ENCODE assay signal across 10 cellular contexts in genomic region chrX:74449322-74449936, GRCh38. TPM values are rescaled to one million over a fixed set of nuclear protein-coding genes. Genes with fewer than 3 reads are reported as not detected.
DNase-seq lines count a peak whose midpoint lies in the region; ATAC-seq and TF ChIP-seq lines count a peak whose summit lies in the region.
"Had no signal": no experiment of that assay in that cellular context is flagged by ENCODE, and none has a peak within 500 bp of the region (broad histone marks: within the 10 kb centered on the region; RNA-seq: fewer than 3 reads in every experiment).

No MANE protein-coding gene starts in this region.

- TF ChIP-seq EP300 in SK-N-SH (IDR thresholded peaks at IDR 0.05; ENCODE audit: borderline replicate concordance in 1 of 2, low read depth in 1 of 2, low read length in 1 of 2) = no peak

- H3K4me2 ChIP-seq in SK-N-SH (no peak overlapping the region), PC-3 (ENCODE audit: low read length) (peak overlapping the region; percentile 72)

- no TSS peak for BruUV-seq in PC-3 (replicated peaks; lab: Mats Ljungman, UMichigan)

- H3K36me3 ChIP-seq in SK-N-SH (replicated peaks in 1 of 2; ENCODE audit: control insufficient read depth in 1 of 2, insufficient read depth in 2 of 2, low read length in 1 of 2) (no peaks in the 10 kb centered on the region), PC-3 (ENCODE audit: low read depth, low read length) (no peaks in the 10 kb centered on the region)
- H3K36me3 ChIP-seq: thoracic aorta had no signal

- peaks cover 10% of the 10 kb centered on the region for H3F3A ChIP-seq in SK-N-SH (replicated peaks; ENCODE audit: insufficient read depth)
- H3F3A ChIP-seq in PC-3 (ENCODE audit: low read length, unreplicated experiment) = peaks cover 7% of the 10 kb centered on the region

- H4K20me1 ChIP-seq in SK-N-SH (ENCODE audit: insufficient read depth) (no peaks in the 10 kb centered on the region), PC-3 (ENCODE audit: low read length) (no peaks in the 10 kb centered on the region)

- no peak overlapping the region for H3K4me3 ChIP-seq in SK-N-SH (ENCODE audit: low read depth in 2 of 2, low read length in 1 of 2)
- H3K4me3 ChIP-seq in PC-3 (ENCODE audit: low read length) = no peak overlapping the region; the same call in 1 of the 2 replicates
- no peak overlapping the region for H3K4me3 ChIP-seq in astrocyte of the spinal cord (ENCODE audit: low read depth, low read length)
- H3K4me3 ChIP-seq: lung, thoracic aorta had no signal

- no peak overlapping the region for H3K9ac ChIP-seq in SK-N-SH
- peak overlapping the region; percentile 38; the same call in 1 of the 2 replicates for H3K9ac ChIP-seq in PC-3 (ENCODE audit: low read length)

- CTCF ChIA-PET in SK-N-SH (lab: Yijun Ruan, JAX) = interaction anchor here (0.9 kb wide), 1 partner anchor 67 kb away, joined by 3 read pairs; no protein-coding TSS in a partner anchor
- CTCF ChIA-PET in PC-3 (lab: Charles Lee) = no interaction called here

- ATAC-seq in SK-N-SH treated with all-trans-retinoic acid at 6 μM for 48 hours (no peak), PC-3 (peak; percentile 54), HG02623 (IDR thresholded peaks at IDR 0.05; ENCODE audit: unreplicated experiment) (no peak)

- H3K4me1 ChIP-seq in SK-N-SH (ENCODE audit: control insufficient read depth in 1 of 2, insufficient read depth in 2 of 2, low read depth in 1 of 2, low read length in 1 of 2) (peaks cover 5% of the 10 kb centered on the region in 2 experiments; a peak in 2 of 4 replicates), PC-3 (ENCODE audit: insufficient read depth, low read length) (peaks cover 51% of the 10 kb centered on the region)

- H3K27ac ChIP-seq in SK-N-SH (ENCODE audit: low read depth in 2 of 2, low read length in 1 of 2) (no peak overlapping the region), PC-3 (ENCODE audit: low read length) (peak overlapping the region; percentile 97)
- H3K27ac ChIP-seq: thoracic aorta had no signal

- POLR2A ChIA-PET in SK-N-SH (lab: Yijun Ruan, JAX) (no interaction called here), PC-3 (lab: Charles Lee; ENCODE audit: unreplicated experiment) (no interaction called here)

- DNase-seq in SK-N-SH (no peak), PC-3 (peak; percentile 85), astrocyte of the spinal cord (ENCODE audit: low read depth, low spot score) (peak; percentile 78), cerebellar nuclear complex (lab: John Stamatoyannopoulos, UW) (no peak), NCI-H524 treated with DMSO at 0.1 percent for 48 hours (lab: John Stamatoyannopoulos, UW) (no peak)
- peak; percentile 30 for DNase-seq in stimulated activated CD4-positive, alpha-beta T cell treated with anti-CD3 and anti-CD28 coated beads, Interleukin-4, amount 100 ng/mL, for 1 hour

- H3K9me3 ChIP-seq in SK-N-SH (no peaks in the 10 kb centered on the region), PC-3 (ENCODE audit: low read length) (no peaks in the 10 kb centered on the region)
- H3K9me3 ChIP-seq: thoracic aorta had no signal

- intact Hi-C loops in PC-3 (cut with micrococcal nuclease) = no loop called here

- 46% methylated on average over 2 of the region's 2 CpGs for WGBS in SK-N-SH (ENCODE audit: low lambda C conversion rate)

- TF ChIP-seq RAD21 in SK-N-SH (IDR thresholded peaks at IDR 0.05; ENCODE audit: low read length) = no peak

- no peaks in the 10 kb centered on the region for H3K79me2 ChIP-seq in SK-N-SH (ENCODE audit: insufficient read depth)
- 0 out of 2 replicates have a peak, but pooled peaks cover 3% of the 10 kb centered on the region for H3K79me2 ChIP-seq in PC-3 (ENCODE audit: low read length)

- in situ Hi-C loops in astrocyte of the spinal cord (cut with HindIII; ENCODE audit: low sequenced_read_pairs) = no loop called here

- H3K27me3 ChIP-seq in SK-N-SH (ENCODE audit: insufficient read depth) = no peaks in the 10 kb centered on the region; the same call in 1 of the 2 replicates
- no peaks in the 10 kb centered on the region for H3K27me3 ChIP-seq in PC-3 (ENCODE audit: low read length)

- H2AFZ ChIP-seq in SK-N-SH (ENCODE audit: low read depth) = no peak overlapping the region
- H2AFZ ChIP-seq in PC-3 (ENCODE audit: low read length) = no peak overlapping the region

- TF ChIP-seq CTCF in SK-N-SH (IDR thresholded peaks at IDR 0.05) = no peak
- TF ChIP-seq CTCF in PC-3 (conservative IDR thresholded peaks at IDR 0.05; ENCODE audit: low read depth, low read length) = no peak
- TF ChIP-seq CTCF in astrocyte of the spinal cord (IDR thresholded peaks at IDR 0.05; ENCODE audit: low read depth, low read length) = no peak

- H3K9me2 ChIP-seq in SK-N-SH = no peaks in the 10 kb centered on the region
- no peaks in the 10 kb centered on the region for H3K9me2 ChIP-seq in PC-3 (replicated peaks; ENCODE audit: low read length)

TF ChIP-seq in SK-N-SH, 30 proteins besides CTCF, POLR2A, EP300 and RAD21:
- TF ChIP-seq MEF2A (IDR thresholded peaks at IDR 0.05; ENCODE audit: borderline replicate concordance, low read depth) (no peak), SMC3 (IDR thresholded peaks at IDR 0.05; ENCODE audit: low read depth, low read length) (no peak), RCOR1 (IDR thresholded peaks at IDR 0.05; ENCODE audit: low read length) (no peak), ZBTB33 (IDR thresholded peaks at IDR 0.05; ENCODE audit: borderline replicate concordance, low read depth) (no peak), NFIC (IDR thresholded peaks at IDR 0.05; ENCODE audit: borderline replicate concordance) (peak; percentile 70), TCF12 (IDR thresholded peaks at IDR 0.05) (peak; percentile 3; the same call in 1 of the 2 replicates)

TF ChIP-seq in SK-N-SH treated with all-trans-retinoic acid at 6 μM for 48 hours, 23 proteins besides CTCF, POLR2A, EP300 and RAD21:
- TF ChIP-seq ZNF565 (CRISPR knock-in tag; conservative IDR thresholded peaks at IDR 0.05; ENCODE audit: low read depth) (no peak), TCF4 (CRISPR knock-in tag; IDR thresholded peaks at IDR 0.05; ENCODE audit: borderline replicate concordance) (no peak), SNAI2 (CRISPR knock-in tag; IDR thresholded peaks at IDR 0.05) (no peak), GLIS3 (CRISPR knock-in tag; IDR thresholded peaks at IDR 0.05) (no peak), PATZ1 (CRISPR knock-in tag; IDR thresholded peaks at IDR 0.05; ENCODE audit: borderline replicate concordance) (no peak), ZNF70 (CRISPR knock-in tag; IDR thresholded peaks at IDR 0.05) (no peak), ISL1 (CRISPR knock-in tag; IDR thresholded peaks at IDR 0.05) (no peak), CREB5 (CRISPR knock-in tag; IDR thresholded peaks at IDR 0.05; ENCODE audit: low read depth) (no peak), ZFP3 (CRISPR knock-in tag; IDR thresholded peaks at IDR 0.05) (no peak), ARNTL (CRISPR knock-in tag; IDR thresholded peaks at IDR 0.05; ENCODE audit: borderline replicate concordance, low read depth) (no peak), POU6F1 (CRISPR knock-in tag; IDR thresholded peaks at IDR 0.05; ENCODE audit: borderline replicate concordance, low read depth) (no peak), PPARA (CRISPR knock-in tag; IDR thresholded peaks at IDR 0.05; ENCODE audit: borderline replicate concordance) (no peak), RARB (CRISPR knock-in tag; IDR thresholded peaks at IDR 0.05) (no peak), ZFP30 (CRISPR knock-in tag; IDR thresholded peaks at IDR 0.05) (no peak), TOX (CRISPR knock-in tag; IDR thresholded peaks at IDR 0.05; ENCODE audit: borderline replicate concordance) (no peak), ESRRG (CRISPR knock-in tag; IDR thresholded peaks at IDR 0.05) (no peak)

RNA-seq across cellular contexts. Expression of gene SLC16A2, which starts 28.1 kb away (rescaled TPM):
- polyA plus RNA-seq in SK-N-SH (2012; rRNA removed) = 10.9 and 13.1 TPM in 2 replicates
- polyA plus RNA-seq in SK-N-SH (2012; cell fraction: cytosol; rRNA removed) = 6.5 and 8.8 TPM in 2 replicates
- polyA plus RNA-seq in SK-N-SH (2012; cell fraction: nucleus; rRNA removed) = 14.6 and 24.4 TPM in 2 replicates
- 8.5 and 11.1 TPM in 2 replicates for total RNA-seq in PC-3 (2014; rRNA removed)

Comparison
In these comparisons a context has a peak if more than half of its experiments do, and no peak if none do; other contexts are left out.
1. DNase-seq: peak in PC-3 (single experiment), astrocyte of the spinal cord (single experiment) and stimulated activated CD4-positive, alpha-beta T cell treated with anti-CD3 and anti-CD28 coated beads, Interleukin-4, amount 100 ng/mL, for 1 hour (single experiment); none in SK-N-SH (single experiment), cerebellar nuclear complex (0 of 2) and NCI-H524 treated with DMSO at 0.1 percent for 48 hours (single experiment).